1 cellular context compared by ENCODE assay signal in genomic region chr10:63521389-63522128, GRCh38.
TF ChIP-seq lines count a peak whose summit lies in the region.

REEP3 (plus strand) TSS chr10:63521401; CDS start chr10:63521546, 145 bp downstream.

TF ChIP-seq in SK-N-SH treated with all-trans-retinoic acid at 6 μM for 48 hours, 23 proteins besides CTCF, POLR2A, EP300 and RAD21 (continued from another document):
- no peak for TF ChIP-seq TCF4 (CRISPR knock-in tag; IDR thresholded peaks at IDR 0.05; ENCODE audit: borderline replicate concordance)
- TF ChIP-seq ISL1 (CRISPR knock-in tag; IDR thresholded peaks at IDR 0.05) = no peak
